Comparison of ENCODE assay signal across 7 cellular contexts in genomic region chr19:44951179-44952159, GRCh38. TPM values are rescaled to one million over a fixed set of nuclear protein-coding genes. Genes with fewer than 3 reads are reported as not detected.
DNase-seq lines count a peak whose midpoint lies in the region; ATAC-seq, FAIRE-seq and TF ChIP-seq lines count a peak whose summit lies in the region.

No MANE protein-coding gene starts in this region.

- H3K4me3 ChIP-seq in astrocyte (ENCODE audit: insufficient read depth, low read depth, low read length) (no peak overlapping the region), iPS DF 6.9 (ENCODE audit: low read length) (no peak overlapping the region), small intestine (ENCODE audit: low read depth in 1 of 2, low read length in 2 of 2) (no peak overlapping the region)

- H3K79me2 ChIP-seq in astrocyte (ENCODE audit: insufficient read depth, low read length) = peaks cover 13% of the 10 kb centered on the region

- H3K27me3 Mint-ChIP-seq in T-cell (no peaks in the 10 kb centered on the region), astrocyte (ENCODE audit: low read depth, unreplicated experiment) (no peaks in the 10 kb centered on the region)

- H3K9me3 Mint-ChIP-seq in T-cell (no peaks in the 10 kb centered on the region), astrocyte (ENCODE audit: unreplicated experiment) (no peaks in the 10 kb centered on the region)

- DNase-seq in NCI-H1105 treated with DMSO at 0.1 percent for 48 hours (lab: John Stamatoyannopoulos, UW) (peak; percentile 60), T-cell (peak; percentile 8 to 73 (median 47)), astrocyte (ENCODE audit: low read depth) (peak; percentile 52), iPS DF 6.9 (ENCODE audit: low read depth, low spot score) (peak; percentile 68), small intestine (peak; percentile 78)

- no peaks in the 10 kb centered on the region for H3K36me3 Mint-ChIP-seq in T-cell
- peaks cover 3% of the 10 kb centered on the region for H3K36me3 Mint-ChIP-seq in astrocyte (ENCODE audit: low read depth, unreplicated experiment)

- FAIRE-seq in astrocyte (lab: Jason Lieb, UNC) (no peak), small intestine (lab: Jason Lieb, UNC) (no peak)

- H3K4me3 Mint-ChIP-seq in T-cell (no peak overlapping the region), astrocyte (ENCODE audit: unreplicated experiment) (no peak overlapping the region)

- WGBS in iPS DF 6.9 (ENCODE audit: insufficient coverage, insufficient read length) = no CpG with 5 or more reads among the region's 13 CpGs
- WGBS in small intestine, 3 donors = 48 to 53% (median 50%) methylated on average over 13 of the region's 13 CpGs

- H3K9me3 ChIP-seq in astrocyte (ENCODE audit: insufficient read depth, low read depth, low read length) (no peaks in the 10 kb centered on the region), iPS DF 6.9 (ENCODE audit: control insufficient read depth, insufficient read depth, low read length) (no peaks in the 10 kb centered on the region), small intestine (ENCODE audit: control insufficient read depth, low read depth) (no peaks in the 10 kb centered on the region)

- no peak overlapping the region for H3K27ac ChIP-seq in astrocyte (ENCODE audit: low read depth, low read length)
- no peak overlapping the region for H3K27ac ChIP-seq in iPS DF 6.9 (ENCODE audit: low read length)
- H3K27ac ChIP-seq in small intestine (ENCODE audit: low read depth in 1 of 2, low read length in 1 of 2) = no peak overlapping the region

- H3K9ac ChIP-seq in astrocyte (ENCODE audit: low read length) = peak overlapping the region; percentile 47

- ATAC-seq in T-cell (replicated peaks in 1 of 4) = no peak
- ATAC-seq in GM18870 (IDR thresholded peaks at IDR 0.05; ENCODE audit: unreplicated experiment) = no peak

- H3K36me3 ChIP-seq in astrocyte (ENCODE audit: insufficient read depth, low read length) (no peaks in the 10 kb centered on the region), iPS DF 6.9 (ENCODE audit: control insufficient read depth, insufficient read depth, low read length) (no peaks in the 10 kb centered on the region), small intestine (ENCODE audit: control insufficient read depth in 2 of 2, insufficient read depth in 2 of 2, low read length in 2 of 2) (peaks cover 0 to 2% of the 10 kb centered on the region in 2 donors)

- peaks cover 9% of the 10 kb centered on the region for H4K20me1 ChIP-seq in astrocyte (ENCODE audit: insufficient read depth, low read length)

- TF ChIP-seq CTCF in GM12872 (IDR thresholded peaks at IDR 0.05; ENCODE audit: insufficient read depth, low read depth, low read length) = peak; percentile 73
- peak; percentile 80 for TF ChIP-seq CTCF in astrocyte (IDR thresholded peaks at IDR 0.05; ENCODE audit: insufficient read depth, low read depth, low read length)

- H3K4me1 ChIP-seq in astrocyte (ENCODE audit: insufficient read depth, low read length) (peaks cover 10% of the 10 kb centered on the region), iPS DF 6.9 (ENCODE audit: control insufficient read depth, insufficient read depth, low read length) (peaks cover 3% of the 10 kb centered on the region), small intestine (ENCODE audit: control insufficient read depth in 2 of 2, insufficient read depth in 1 of 2, low read depth in 1 of 2, low read length in 1 of 2) (peaks cover 2 to 4% of the 10 kb centered on the region in 2 donors)

- CTCF ChIA-PET in T-cell (lab: Charles Lee) = interaction anchor here in 1 of 2 donors (0.6 kb wide), 2 partner anchors 52 to 505 kb away, joined by 3 to 5 read pairs; no protein-coding TSS in a partner anchor

- H3K27me3 ChIP-seq in astrocyte (ENCODE audit: insufficient read depth, low read length) = no peaks in the 10 kb centered on the region
- no peaks in the 10 kb centered on the region for H3K27me3 ChIP-seq in iPS DF 6.9 (ENCODE audit: control insufficient read depth, insufficient read depth, low read length)
- no peaks in the 10 kb centered on the region for H3K27me3 ChIP-seq in small intestine (ENCODE audit: control insufficient read depth in 2 of 2, insufficient read depth in 2 of 2, low read length in 2 of 2)

- H3K4me2 ChIP-seq in astrocyte (ENCODE audit: low read length) = peak overlapping the region; percentile 68

- H2AFZ ChIP-seq in astrocyte (ENCODE audit: low read depth, low read length) = peak overlapping the region; percentile 71

- H3K4me1 Mint-ChIP-seq in T-cell = peaks cover 26 to 28% (median 27%) of the 10 kb centered on the region in 3 donors
- H3K4me1 Mint-ChIP-seq in astrocyte (ENCODE audit: low read depth, unreplicated experiment) = no peaks in the 10 kb centered on the region

- POLR2A ChIA-PET in T-cell (lab: Charles Lee) = no interaction called here

- no peak overlapping the region for H3K27ac Mint-ChIP-seq in T-cell
- H3K27ac Mint-ChIP-seq in astrocyte (ENCODE audit: unreplicated experiment) = no peak overlapping the region

RNA-seq across cellular contexts. Expression of gene CLPTM1, which starts 3.7 kb away (rescaled TPM):
- total RNA-seq in T-cell = 100 to 1,000 TPM in 1 of 5 donors, 10 to 100 TPM in 4; 64.0 to 103 (median 87.6) TPM
- 115 and 128 TPM in 2 replicates for total RNA-seq in astrocyte
- 10 to 100 TPM; 63.0 to 86.6 (median 75.3) TPM for polyA plus RNA-seq in small intestine

RNA-seq across cellular contexts. Expression of gene APOC2, which starts 5.6 kb away (rescaled TPM):
- total RNA-seq in T-cell = under 1 TPM in 2 of 5 donors, not detected in 3; 0.66 to 0.96 TPM
- not detected in 2 replicates for total RNA-seq in astrocyte
- polyA plus RNA-seq in small intestine = 10 to 100 TPM; 23.4 to 74.8 (median 65.3) TPM

RNA-seq across cellular contexts. Expression of gene APOC4, which starts 9.4 kb away (rescaled TPM):
- total RNA-seq in T-cell = not detected
- total RNA-seq in astrocyte = not detected in 2 replicates
- polyA plus RNA-seq in small intestine = not detected

RNA-seq across cellular contexts. Expression of gene APOC1, which starts 37.1 kb away (rescaled TPM):
- total RNA-seq in T-cell = 1 to 10 TPM in 3 of 5 donors, not detected in 2; 2.8 to 8.5 (median 3.9) TPM
- 2.2 and 2.4 TPM in 2 replicates for total RNA-seq in astrocyte
- polyA plus RNA-seq in small intestine = 10 to 100 TPM in 2 of 3 donors, 1 to 10 TPM in 1; 3.1 to 65.1 (median 18.4) TPM

RNA-seq across cellular contexts. Expression of gene APOE, which starts 45.9 kb away (rescaled TPM):
- total RNA-seq in T-cell (1 to 10 TPM; 2.0 to 9.5 (median 6.8) TPM), astrocyte (655 and 663 TPM in 2 replicates)
- polyA plus RNA-seq in small intestine = 100 to 1,000 TPM in 2 of 3 donors, 10 to 100 TPM in 1; 14.1 to 134 (median 109) TPM
